In the genomic region with DNA sequence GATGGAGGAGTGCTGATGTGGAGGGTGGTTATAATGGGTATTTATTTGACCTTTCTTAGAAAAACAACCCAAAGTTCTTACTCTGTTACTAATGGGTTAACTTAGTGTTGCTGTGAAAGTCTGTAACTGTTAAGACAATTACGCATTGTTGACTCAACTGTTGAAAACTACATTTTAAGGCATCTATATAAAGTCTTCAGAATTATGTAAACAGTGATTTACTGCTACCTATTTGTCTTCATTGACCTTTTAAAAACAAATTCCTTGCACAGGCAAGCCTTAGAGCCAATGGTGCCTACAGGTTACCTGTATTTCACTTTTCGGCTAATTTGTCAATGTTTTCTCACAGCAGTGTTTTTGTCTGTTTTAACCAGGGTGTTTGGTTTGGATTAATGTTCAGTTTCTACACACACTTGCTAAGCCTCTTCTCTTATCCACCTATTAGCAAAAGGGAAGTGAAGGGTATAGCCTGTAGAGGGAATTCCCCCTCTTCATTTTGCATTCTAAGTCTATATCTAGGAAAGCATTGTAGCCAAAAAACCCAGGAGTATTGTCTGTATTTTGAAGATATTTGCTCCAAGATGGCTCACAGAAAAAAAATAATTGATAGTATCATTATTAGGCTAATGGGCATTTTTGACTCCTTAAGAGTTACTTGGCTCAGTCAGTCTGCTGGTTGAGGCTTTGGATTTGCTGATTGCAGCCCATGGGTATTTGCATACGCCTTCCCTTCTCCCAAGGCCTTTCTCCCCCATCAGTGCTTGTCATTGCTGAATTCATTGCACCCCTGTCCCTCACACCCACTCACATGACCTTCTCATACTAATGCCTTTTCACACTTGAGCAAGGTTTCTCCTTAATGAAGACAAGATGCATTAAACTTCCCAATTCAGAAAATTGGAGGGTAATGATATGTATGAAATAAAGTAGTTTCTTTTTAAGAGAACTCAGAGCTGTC, we compare ENCODE assay signal across 12 cellular contexts. TPM values are rescaled to one million over a fixed set of nuclear protein-coding genes. Genes with fewer than 3 reads are reported as not detected.
DNase-seq lines count a peak whose midpoint lies in the region; ATAC-seq, FAIRE-seq and TF ChIP-seq lines count a peak whose summit lies in the region.
"Had no signal": no experiment of that assay in that cellular context is flagged by ENCODE, and none has a peak within 500 bp of the region (broad histone marks: within the 10 kb centered on the region; RNA-seq: fewer than 3 reads in every experiment).

No MANE protein-coding gene starts in this region.

- no peak overlapping the region for H2AFZ ChIP-seq in GM23248
- H2AFZ ChIP-seq: parathyroid adenoma had no signal

- in situ Hi-C loops in GM23248 (cut with MboI) = no loop called here

- H3K79me2 ChIP-seq in GM23248 (ENCODE audit: insufficient read depth) = peaks cover 9% of the 10 kb centered on the region; the same call in 1 of the 2 replicates

- no peaks in the 10 kb centered on the region for H3K9me2 ChIP-seq in GM23248 (ENCODE audit: insufficient read depth)

- no peak overlapping the region for H3K4me2 ChIP-seq in GM23248 (ENCODE audit: unreplicated experiment)

- no peak for TF ChIP-seq POLR2A in GM12892 (IDR thresholded peaks at IDR 0.05; ENCODE audit: low read depth, low read length)

- no peaks in the 10 kb centered on the region for H3K36me3 Mint-ChIP-seq in activated B cell treated with CpG ODN at 0.5 μM for 24 hours (ENCODE audit: low read depth)

- no peak for TF ChIP-seq CTCF in activated B cell treated with CpG ODN at 0.5 μM for 24 hours (IDR thresholded peaks at IDR 0.05)

- no peaks in the 10 kb centered on the region for H3K36me3 ChIP-seq in GM23248 (ENCODE audit: low read depth)

- CTCF ChIA-PET in activated B cell treated with CpG ODN at 0.5 μM for 24 hours (lab: Charles Lee) = no interaction called here

- H3K27me3 ChIP-seq in GM23248 (replicated peaks; ENCODE audit: insufficient read depth) = no peaks in the 10 kb centered on the region

- H3K4me1 ChIP-seq in GM23248 (ENCODE audit: insufficient read depth) = peaks cover 19% of the 10 kb centered on the region

- ATAC-seq in GM19468 (IDR thresholded peaks at IDR 0.05; ENCODE audit: extremely low read depth, unreplicated experiment) (peak; percentile 48), HG03060 (IDR thresholded peaks at IDR 0.05; ENCODE audit: low read depth, unreplicated experiment) (peak; percentile 33), activated B cell treated with CpG ODN at 0.5 μM for 24 hours (ENCODE audit: low read depth) (peak; percentile 74), sciatic nerve (no peak)

- 100% methylated on average over 3 of the region's 3 CpGs for WGBS in GM23248 (ENCODE audit: low coverage in 1 of 2, low lambda C conversion rate in 2 of 2, missing lambda C conversion rate in 2 of 2), 2 experiments

- H3K27ac Mint-ChIP-seq in activated B cell treated with CpG ODN at 0.5 μM for 24 hours = no peak overlapping the region
- H3K27ac Mint-ChIP-seq: endodermal cell had no signal

- no peaks in the 10 kb centered on the region for H4K20me1 ChIP-seq in GM23248 (ENCODE audit: insufficient read depth)

- H3K27me3 Mint-ChIP-seq in activated B cell treated with CpG ODN at 0.5 μM for 24 hours = no peaks in the 10 kb centered on the region

- no peaks in the 10 kb centered on the region for H3K9me3 Mint-ChIP-seq in activated B cell treated with CpG ODN at 0.5 μM for 24 hours
- H3K9me3 Mint-ChIP-seq: endodermal cell had no signal

- H3F3A ChIP-seq in GM23248 (ENCODE audit: insufficient read depth) = peaks cover 10% of the 10 kb centered on the region

- no peak overlapping the region for H3K9ac ChIP-seq in GM23248
- H3K9ac ChIP-seq: parathyroid adenoma had no signal

- no peak overlapping the region for H3K27ac ChIP-seq in GM23248
- H3K27ac ChIP-seq: parathyroid adenoma had no signal

- peak; percentile 60 for FAIRE-seq in GM12892 (lab: Jason Lieb, UNC)

- no peak overlapping the region for H3K4me3 Mint-ChIP-seq in activated B cell treated with CpG ODN at 0.5 μM for 24 hours
- H3K4me3 Mint-ChIP-seq: endodermal cell had no signal

- H3K4me3 ChIP-seq in GM23248 = no peak overlapping the region

- peaks cover 25% of the 10 kb centered on the region for H3K4me1 Mint-ChIP-seq in activated B cell treated with CpG ODN at 0.5 μM for 24 hours

- POLR2A ChIA-PET in activated B cell treated with CpG ODN at 0.5 μM for 24 hours (lab: Charles Lee) = interaction anchor here (1.1 kb wide), 1 partner anchor 254 kb away, joined by 3 read pairs; no protein-coding TSS in a partner anchor

- intact Hi-C loops in activated B cell treated with CpG ODN at 0.5 μM for 24 hours (cut with micrococcal nuclease) (loop anchor here (1.0 kb wide), 2 partner anchors 29 to 41 kb away; no protein-coding TSS in a partner anchor), sciatic nerve (cut with DNase I) (no loop called here)

- no peaks in the 10 kb centered on the region for H3K9me3 ChIP-seq in GM23248 (ENCODE audit: low read depth)

- DNase-seq in GM12892 (ENCODE audit: insufficient read length) (no peak), activated B cell treated with CpG ODN at 0.5 μM for 24 hours (no peak), GM23248 (no peak), DMS 273 treated with DMSO at 0.1 percent for 48 hours (lab: John Stamatoyannopoulos, UW) (no peak), sciatic nerve (ENCODE audit: low spot score) (no peak), H4 (ENCODE audit: low spot score) (no peak)
- DNase-seq: activated T-cell treated with anti-CD3 and anti-CD28 coated beads, Interleukin-2, amount 50 U/mL, for 48 hours; endodermal cell; NCI-H446 treated with DMSO at 0.1 percent for 48 hours had no signal

RNA-seq across cellular contexts. Expression of gene AFF1, which starts 30.5 kb away (rescaled TPM):
- polyA plus RNA-seq in GM12892 (2012; ENCODE audit: missing spikeins) = 27.9 TPM
- 60.0 and 60.8 TPM in 2 replicates for total RNA-seq in activated B cell treated with CpG ODN at 0.5 μM for 24 hours
- total RNA-seq in GM23248 (2014; rRNA removed; shearing (Covaris generic)) = 11.8 and 13.8 TPM in 2 replicates
- polyA plus RNA-seq in GM23248 (2016; fragmentation: Nextera tagmentation; extraction: Ambion mirVana) = 9.4 and 11.0 TPM in 2 replicates
- 121 TPM for total RNA-seq in sciatic nerve
- 5.8 and 8.9 TPM in 2 replicates for total RNA-seq in H4 (2014; rRNA removed; shearing (Covaris generic))
